12 cellular contexts compared by ENCODE assay signal in genomic region chr4:163448541-163449203, GRCh38. TPM values are rescaled to one million over a fixed set of nuclear protein-coding genes. Genes with fewer than 3 reads are reported as not detected.
DNase-seq lines count a peak whose midpoint lies in the region; ATAC-seq, FAIRE-seq and TF ChIP-seq lines count a peak whose summit lies in the region.
"Had no signal": no experiment of that assay in that cellular context is flagged by ENCODE, and none has a peak within 500 bp of the region (broad histone marks: within the 10 kb centered on the region; RNA-seq: fewer than 3 reads in every experiment).

No MANE protein-coding gene starts in this region.

- H3K9me1 ChIP-seq in keratinocyte (ENCODE audit: control insufficient read depth, extremely low read depth, insufficient read depth, low read length) = no peaks in the 10 kb centered on the region

- intact Hi-C loops in body of pancreas (cut with DNase I) = no loop called here

- H3K27ac ChIP-seq in keratinocyte (ENCODE audit: control insufficient read depth, insufficient read depth, low read length) = no peak overlapping the region
- H3K27ac ChIP-seq in body of pancreas = no peak overlapping the region
- H3K27ac ChIP-seq: ovary had no signal

- dilution Hi-C loops in keratinocyte (cut with MboI; ENCODE audit: extremely low pct_ligation_motif_present, low sequenced_read_pairs) = no loop called here

- H2AFZ ChIP-seq in keratinocyte (ENCODE audit: control insufficient read depth, low read length) = peak overlapping the region; percentile 76

- H3K36me3 ChIP-seq in keratinocyte (ENCODE audit: control insufficient read depth in 2 of 2, extremely low read depth in 1 of 2, insufficient read depth in 2 of 2, low read length in 2 of 2) (no peaks in the 10 kb centered on the region), body of pancreas (replicated peaks in 1 of 2; ENCODE audit: insufficient read depth in 1 of 2, low read depth in 2 of 2) (no peaks in the 10 kb centered on the region)
- H3K36me3 ChIP-seq: ovary had no signal

- ATAC-seq in GM19467 (IDR thresholded peaks at IDR 0.05; ENCODE audit: unreplicated experiment) (no peak), body of pancreas (no peak)

- H3K9me3 ChIP-seq in keratinocyte (ENCODE audit: control insufficient read depth, low read depth, low read length) (no peaks in the 10 kb centered on the region), body of pancreas (no peaks in the 10 kb centered on the region)
- H3K9me3 ChIP-seq: ovary had no signal

- DNase-seq in AG20443 (ENCODE audit: low spot score) (peak; percentile 17), HTR-8/SVneo (ENCODE audit: insufficient read length, low spot score) (peak; percentile 53), astrocyte of the hippocampus (ENCODE audit: low read depth, low spot score) (peak; percentile 59), keratinocyte (ENCODE audit: low read depth, low spot score) (peak; percentile 40), NCI-H2171 treated with DMSO at 0.1 percent for 48 hours (lab: John Stamatoyannopoulos, UW) (no peak), KG1 (lab: John Stamatoyannopoulos, UW) (no peak), body of pancreas (no peak)
- DNase-seq: MV-4-11; ovary; stimulated activated naive CD4-positive, alpha-beta T cell had no signal

- no peak overlapping the region for H3K4me3 ChIP-seq in keratinocyte (ENCODE audit: control insufficient read depth in 2 of 3, extremely low read depth in 1 of 3, insufficient read depth in 2 of 3, low read depth in 1 of 3, low read length in 3 of 3)
- no peak overlapping the region for H3K4me3 ChIP-seq in body of pancreas
- H3K4me3 ChIP-seq: ovary had no signal

- FAIRE-seq in HTR-8/SVneo (lab: Jason Lieb, UNC) (no peak), keratinocyte (lab: Jason Lieb, UNC) (peak; percentile 90)

- TF ChIP-seq POLR2A in body of pancreas (IDR thresholded peaks at IDR 0.05) = no peak

- H3K27me3 ChIP-seq in keratinocyte (ENCODE audit: control insufficient read depth, extremely low read depth, insufficient read depth, low read length) (no peaks in the 10 kb centered on the region), body of pancreas (no peaks in the 10 kb centered on the region)
- H3K27me3 ChIP-seq: ovary had no signal

- no peaks in the 10 kb centered on the region for H3K79me2 ChIP-seq in keratinocyte (ENCODE audit: control insufficient read depth, insufficient read depth, low read length)

- no peaks in the 10 kb centered on the region for H4K20me1 ChIP-seq in keratinocyte (ENCODE audit: control insufficient read depth, extremely low read depth, insufficient read depth, low read length)

- H3K4me1 ChIP-seq in keratinocyte (ENCODE audit: control insufficient read depth, extremely low read depth, insufficient read depth, low read length) (peaks cover 11% of the 10 kb centered on the region), body of pancreas (no peaks in the 10 kb centered on the region)

- no peak for TF ChIP-seq CTCF in keratinocyte (optimal IDR thresholded peaks at IDR 0.05 in 1 of 3, IDR thresholded peaks at IDR 0.05 in 1 of 3, conservative IDR thresholded peaks at IDR 0.05 in 1 of 3; ENCODE audit: extremely low read depth in 1 of 3, insufficient read depth in 2 of 3, low read length in 3 of 3)
- TF ChIP-seq CTCF in body of pancreas (IDR thresholded peaks at IDR 0.05) = no peak

- peak overlapping the region; percentile 32 for H3K4me2 ChIP-seq in keratinocyte (ENCODE audit: control insufficient read depth, extremely low read depth, insufficient read depth, low read depth, low read length)

- WGBS in body of pancreas, 2 donors = 55 to 59% methylated on average over 6 of the region's 6 CpGs

- no peak overlapping the region for H3K9ac ChIP-seq in keratinocyte (ENCODE audit: control insufficient read depth, extremely low read depth, insufficient read depth, low read length)

RNA-seq across cellular contexts. Expression of gene TKTL2, which starts 24.9 kb away (rescaled TPM):
- polyA plus RNA-seq in keratinocyte = not detected in 3 replicates
- not detected for polyA plus RNA-seq in keratinocyte (2011; ENCODE audit: low read depth)
- not detected in 2 replicates for polyA plus RNA-seq in keratinocyte (2011; cell fraction: cytosol; rRNA removed)
- not detected in 2 replicates for polyA plus RNA-seq in keratinocyte (2011; cell fraction: nucleus; rRNA removed)
- not detected in 2 replicates for polyA plus RNA-seq in keratinocyte (2012; ENCODE audit: low replicate concordance)
- not detected in 3 replicates for polyA minus RNA-seq in keratinocyte
- polyA minus RNA-seq in keratinocyte (2011; cell fraction: cytosol; rRNA and poly(A)+ RNA removed) = not detected
- not detected in 2 replicates for polyA minus RNA-seq in keratinocyte (2011; cell fraction: nucleus; rRNA and poly(A)+ RNA removed)
- total RNA-seq in body of pancreas = not detected
- total RNA-seq: lung microvascular endothelial cell, ovary had no signal
- polyA plus RNA-seq: ovary had no signal

RNA-seq across cellular contexts. Expression of gene TMA16, which starts 45.8 kb away (rescaled TPM):
- polyA plus RNA-seq in keratinocyte = 8.3 to 23.1 TPM (median 21.3 TPM) in 3 replicates
- polyA plus RNA-seq in keratinocyte (2011; ENCODE audit: low read depth) = 28.9 TPM
- polyA plus RNA-seq in keratinocyte (2011; cell fraction: cytosol; rRNA removed) = 15.5 and 16.4 TPM in 2 replicates
- polyA plus RNA-seq in keratinocyte (2011; cell fraction: nucleus; rRNA removed) = 9.6 and 15.8 TPM in 2 replicates
- 26.2 and 44.6 TPM in 2 replicates for polyA plus RNA-seq in keratinocyte (2012; ENCODE audit: low replicate concordance)
- 3.3 to 10.9 TPM (median 5.1 TPM) in 3 replicates for polyA minus RNA-seq in keratinocyte
- polyA minus RNA-seq in keratinocyte (2011; cell fraction: cytosol; rRNA and poly(A)+ RNA removed) = 14.8 TPM
- polyA minus RNA-seq in keratinocyte (2011; cell fraction: nucleus; rRNA and poly(A)+ RNA removed) = 10.2 and 13.8 TPM in 2 replicates
- 10 to 100 TPM; 17.5 to 19.2 TPM for total RNA-seq in body of pancreas

Comparison
In these comparisons a context has a peak if more than half of its experiments do, and no peak if none do; other contexts are left out.
1. DNase-seq: peak in AG20443 (single experiment), HTR-8/SVneo (single experiment), astrocyte of the hippocampus (single experiment) and keratinocyte (single experiment); none in NCI-H2171 treated with DMSO at 0.1 percent for 48 hours (single experiment), KG1 (single experiment) and body of pancreas (0 of 4).